In the genomic region with DNA sequence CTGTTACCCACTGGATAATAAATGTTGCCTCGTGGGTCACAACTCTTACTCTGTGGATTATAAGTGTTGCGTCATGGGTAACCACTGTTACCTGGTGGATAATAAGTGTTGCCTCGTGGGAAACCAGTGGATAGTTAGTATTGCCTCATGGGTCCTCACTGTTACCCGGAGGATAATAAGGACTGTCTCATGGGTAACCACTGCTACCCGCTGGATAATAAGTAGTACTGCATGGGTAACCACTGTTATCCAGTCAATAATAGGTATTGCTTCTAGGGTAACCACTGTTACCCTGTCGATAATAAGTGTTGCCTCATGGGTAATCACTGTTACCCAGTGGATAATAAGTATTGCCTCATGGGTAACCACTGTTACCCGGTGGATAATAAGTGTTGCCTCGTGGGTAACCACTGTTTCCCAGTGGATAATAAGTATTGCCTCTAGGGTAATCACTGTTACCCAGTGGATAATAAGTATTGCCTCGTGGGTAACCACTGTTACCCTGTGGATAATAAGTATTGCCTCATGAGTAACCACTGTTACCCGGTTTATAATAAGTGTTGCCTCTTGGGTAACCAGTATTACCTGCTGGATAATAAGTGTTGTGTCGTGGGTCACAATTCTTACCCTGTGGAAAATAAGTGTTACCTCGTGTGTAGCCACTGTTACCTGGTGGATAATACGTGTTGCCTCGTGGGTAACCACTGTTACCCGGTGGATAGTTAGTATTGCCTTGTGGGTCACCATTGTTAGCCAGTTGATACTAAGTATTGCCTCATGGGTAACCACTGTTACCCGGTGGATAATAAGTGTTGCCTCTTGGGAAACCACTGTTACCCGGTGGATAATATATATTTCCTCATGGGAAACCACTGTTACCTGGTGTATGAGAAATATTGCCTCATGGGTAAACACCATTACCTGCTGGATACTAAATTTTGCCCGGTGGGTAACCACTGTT, we compare ENCODE assay signal across 1 cellular context.
TF ChIP-seq lines count a peak whose summit lies in the region.

No MANE protein-coding gene starts in this region.

TF ChIP-seq in GM12878, 131 proteins besides CTCF, POLR2A, EP300 and RAD21 (continued from another document and continues in another):
- TF ChIP-seq, protein P1, sequence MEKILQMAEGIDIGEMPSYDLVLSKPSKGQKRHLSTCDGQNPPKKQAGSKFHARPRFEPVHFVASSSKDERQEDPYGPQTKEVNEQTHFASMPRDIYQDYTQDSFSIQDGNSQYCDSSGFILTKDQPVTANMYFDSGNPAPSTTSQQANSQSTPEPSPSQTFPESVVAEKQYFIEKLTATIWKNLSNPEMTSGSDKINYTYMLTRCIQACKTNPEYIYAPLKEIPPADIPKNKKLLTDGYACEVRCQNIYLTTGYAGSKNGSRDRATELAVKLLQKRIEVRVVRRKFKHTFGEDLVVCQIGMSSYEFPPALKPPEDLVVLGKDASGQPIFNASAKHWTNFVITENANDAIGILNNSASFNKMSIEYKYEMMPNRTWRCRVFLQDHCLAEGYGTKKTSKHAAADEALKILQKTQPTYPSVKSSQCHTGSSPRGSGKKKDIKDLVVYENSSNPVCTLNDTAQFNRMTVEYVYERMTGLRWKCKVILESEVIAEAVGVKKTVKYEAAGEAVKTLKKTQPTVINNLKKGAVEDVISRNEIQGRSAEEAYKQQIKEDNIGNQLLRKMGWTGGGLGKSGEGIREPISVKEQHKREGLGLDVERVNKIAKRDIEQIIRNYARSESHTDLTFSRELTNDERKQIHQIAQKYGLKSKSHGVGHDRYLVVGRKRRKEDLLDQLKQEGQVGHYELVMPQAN (conservative IDR thresholded peaks at IDR 0.05) = no peak
- TF ChIP-seq, protein P2, sequence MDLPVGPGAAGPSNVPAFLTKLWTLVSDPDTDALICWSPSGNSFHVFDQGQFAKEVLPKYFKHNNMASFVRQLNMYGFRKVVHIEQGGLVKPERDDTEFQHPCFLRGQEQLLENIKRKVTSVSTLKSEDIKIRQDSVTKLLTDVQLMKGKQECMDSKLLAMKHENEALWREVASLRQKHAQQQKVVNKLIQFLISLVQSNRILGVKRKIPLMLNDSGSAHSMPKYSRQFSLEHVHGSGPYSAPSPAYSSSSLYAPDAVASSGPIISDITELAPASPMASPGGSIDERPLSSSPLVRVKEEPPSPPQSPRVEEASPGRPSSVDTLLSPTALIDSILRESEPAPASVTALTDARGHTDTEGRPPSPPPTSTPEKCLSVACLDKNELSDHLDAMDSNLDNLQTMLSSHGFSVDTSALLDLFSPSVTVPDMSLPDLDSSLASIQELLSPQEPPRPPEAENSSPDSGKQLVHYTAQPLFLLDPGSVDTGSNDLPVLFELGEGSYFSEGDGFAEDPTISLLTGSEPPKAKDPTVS (IDR thresholded peaks at IDR 0.05; ENCODE audit: low read depth, low read length) = no peak
- TF ChIP-seq RFX5 (IDR thresholded peaks at IDR 0.05; ENCODE audit: low read depth, low read length) (no peak), CHD1 (IDR thresholded peaks at IDR 0.05; ENCODE audit: low read depth, low read length) (no peak), MTA3 (IDR thresholded peaks at IDR 0.05; ENCODE audit: borderline replicate concordance, low read length) (no peak), RBBP5 (conservative IDR thresholded peaks at IDR 0.05) (no peak), TCF7 (IDR thresholded peaks at IDR 0.05; ENCODE audit: borderline replicate concordance) (no peak), ZZZ3 (IDR thresholded peaks at IDR 0.05; ENCODE audit: control insufficient read depth, insufficient read length, low read depth) (no peak), SREBF1 (IDR thresholded peaks at IDR 0.05; ENCODE audit: low read length) (peak; percentile 43), HDGF (IDR thresholded peaks at IDR 0.05) (no peak), NFIC (IDR thresholded peaks at IDR 0.05; ENCODE audit: low read depth, low read length) (peak; percentile 35; the same call in 1 of the 2 replicates), SPI1 (IDR thresholded peaks at IDR 0.05; ENCODE audit: borderline replicate concordance, insufficient read depth, low read depth, low read length) (no peak), MEF2A (IDR thresholded peaks at IDR 0.05; ENCODE audit: insufficient read depth, low read depth, low read length) (no peak), YBX1 (IDR thresholded peaks at IDR 0.05) (peak; percentile 12; the same call in 1 of the 2 replicates), MYC (IDR thresholded peaks at IDR 0.05; ENCODE audit: insufficient read depth, insufficient read length, insufficient replicate concordance, low read length, severe bottlenecking) (no peak), CREB1 (IDR thresholded peaks at IDR 0.05; ENCODE audit: low read depth) (no peak), ASH2L (IDR thresholded peaks at IDR 0.05; ENCODE audit: borderline replicate concordance, low read depth) (no peak), STAT1 (conservative IDR thresholded peaks at IDR 0.05) (no peak), LARP7 (IDR thresholded peaks at IDR 0.05) (0 out of 2 replicates have a peak, but pooled peaks have one; percentile 39), CHD4 (IDR thresholded peaks at IDR 0.05) (no peak), POLR2AphosphoS2 (IDR thresholded peaks at IDR 0.05; ENCODE audit: low read depth, low read length) (no peak), SIN3A (IDR thresholded peaks at IDR 0.05; ENCODE audit: low read depth, low read length) (no peak)
- TF ChIP-seq, protein P3, sequence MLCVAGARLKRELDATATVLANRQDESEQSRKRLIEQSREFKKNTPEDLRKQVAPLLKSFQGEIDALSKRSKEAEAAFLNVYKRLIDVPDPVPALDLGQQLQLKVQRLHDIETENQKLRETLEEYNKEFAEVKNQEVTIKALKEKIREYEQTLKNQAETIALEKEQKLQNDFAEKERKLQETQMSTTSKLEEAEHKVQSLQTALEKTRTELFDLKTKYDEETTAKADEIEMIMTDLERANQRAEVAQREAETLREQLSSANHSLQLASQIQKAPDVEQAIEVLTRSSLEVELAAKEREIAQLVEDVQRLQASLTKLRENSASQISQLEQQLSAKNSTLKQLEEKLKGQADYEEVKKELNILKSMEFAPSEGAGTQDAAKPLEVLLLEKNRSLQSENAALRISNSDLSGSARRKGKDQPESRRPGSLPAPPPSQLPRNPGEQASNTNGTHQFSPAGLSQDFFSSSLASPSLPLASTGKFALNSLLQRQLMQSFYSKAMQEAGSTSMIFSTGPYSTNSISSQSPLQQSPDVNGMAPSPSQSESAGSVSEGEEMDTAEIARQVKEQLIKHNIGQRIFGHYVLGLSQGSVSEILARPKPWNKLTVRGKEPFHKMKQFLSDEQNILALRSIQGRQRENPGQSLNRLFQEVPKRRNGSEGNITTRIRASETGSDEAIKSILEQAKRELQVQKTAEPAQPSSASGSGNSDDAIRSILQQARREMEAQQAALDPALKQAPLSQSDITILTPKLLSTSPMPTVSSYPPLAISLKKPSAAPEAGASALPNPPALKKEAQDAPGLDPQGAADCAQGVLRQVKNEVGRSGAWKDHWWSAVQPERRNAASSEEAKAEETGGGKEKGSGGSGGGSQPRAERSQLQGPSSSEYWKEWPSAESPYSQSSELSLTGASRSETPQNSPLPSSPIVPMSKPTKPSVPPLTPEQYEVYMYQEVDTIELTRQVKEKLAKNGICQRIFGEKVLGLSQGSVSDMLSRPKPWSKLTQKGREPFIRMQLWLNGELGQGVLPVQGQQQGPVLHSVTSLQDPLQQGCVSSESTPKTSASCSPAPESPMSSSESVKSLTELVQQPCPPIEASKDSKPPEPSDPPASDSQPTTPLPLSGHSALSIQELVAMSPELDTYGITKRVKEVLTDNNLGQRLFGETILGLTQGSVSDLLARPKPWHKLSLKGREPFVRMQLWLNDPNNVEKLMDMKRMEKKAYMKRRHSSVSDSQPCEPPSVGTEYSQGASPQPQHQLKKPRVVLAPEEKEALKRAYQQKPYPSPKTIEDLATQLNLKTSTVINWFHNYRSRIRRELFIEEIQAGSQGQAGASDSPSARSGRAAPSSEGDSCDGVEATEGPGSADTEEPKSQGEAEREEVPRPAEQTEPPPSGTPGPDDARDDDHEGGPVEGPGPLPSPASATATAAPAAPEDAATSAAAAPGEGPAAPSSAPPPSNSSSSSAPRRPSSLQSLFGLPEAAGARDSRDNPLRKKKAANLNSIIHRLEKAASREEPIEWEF (IDR thresholded peaks at IDR 0.05; ENCODE audit: insufficient replicate concordance, low read depth, low read length) = no peak
- TF ChIP-seq, protein P4, sequence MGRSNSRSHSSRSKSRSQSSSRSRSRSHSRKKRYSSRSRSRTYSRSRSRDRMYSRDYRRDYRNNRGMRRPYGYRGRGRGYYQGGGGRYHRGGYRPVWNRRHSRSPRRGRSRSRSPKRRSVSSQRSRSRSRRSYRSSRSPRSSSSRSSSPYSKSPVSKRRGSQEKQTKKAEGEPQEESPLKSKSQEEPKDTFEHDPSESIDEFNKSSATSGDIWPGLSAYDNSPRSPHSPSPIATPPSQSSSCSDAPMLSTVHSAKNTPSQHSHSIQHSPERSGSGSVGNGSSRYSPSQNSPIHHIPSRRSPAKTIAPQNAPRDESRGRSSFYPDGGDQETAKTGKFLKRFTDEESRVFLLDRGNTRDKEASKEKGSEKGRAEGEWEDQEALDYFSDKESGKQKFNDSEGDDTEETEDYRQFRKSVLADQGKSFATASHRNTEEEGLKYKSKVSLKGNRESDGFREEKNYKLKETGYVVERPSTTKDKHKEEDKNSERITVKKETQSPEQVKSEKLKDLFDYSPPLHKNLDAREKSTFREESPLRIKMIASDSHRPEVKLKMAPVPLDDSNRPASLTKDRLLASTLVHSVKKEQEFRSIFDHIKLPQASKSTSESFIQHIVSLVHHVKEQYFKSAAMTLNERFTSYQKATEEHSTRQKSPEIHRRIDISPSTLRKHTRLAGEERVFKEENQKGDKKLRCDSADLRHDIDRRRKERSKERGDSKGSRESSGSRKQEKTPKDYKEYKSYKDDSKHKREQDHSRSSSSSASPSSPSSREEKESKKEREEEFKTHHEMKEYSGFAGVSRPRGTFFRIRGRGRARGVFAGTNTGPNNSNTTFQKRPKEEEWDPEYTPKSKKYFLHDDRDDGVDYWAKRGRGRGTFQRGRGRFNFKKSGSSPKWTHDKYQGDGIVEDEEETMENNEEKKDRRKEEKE (IDR thresholded peaks at IDR 0.05) = no peak
- TF ChIP-seq, protein P5, sequence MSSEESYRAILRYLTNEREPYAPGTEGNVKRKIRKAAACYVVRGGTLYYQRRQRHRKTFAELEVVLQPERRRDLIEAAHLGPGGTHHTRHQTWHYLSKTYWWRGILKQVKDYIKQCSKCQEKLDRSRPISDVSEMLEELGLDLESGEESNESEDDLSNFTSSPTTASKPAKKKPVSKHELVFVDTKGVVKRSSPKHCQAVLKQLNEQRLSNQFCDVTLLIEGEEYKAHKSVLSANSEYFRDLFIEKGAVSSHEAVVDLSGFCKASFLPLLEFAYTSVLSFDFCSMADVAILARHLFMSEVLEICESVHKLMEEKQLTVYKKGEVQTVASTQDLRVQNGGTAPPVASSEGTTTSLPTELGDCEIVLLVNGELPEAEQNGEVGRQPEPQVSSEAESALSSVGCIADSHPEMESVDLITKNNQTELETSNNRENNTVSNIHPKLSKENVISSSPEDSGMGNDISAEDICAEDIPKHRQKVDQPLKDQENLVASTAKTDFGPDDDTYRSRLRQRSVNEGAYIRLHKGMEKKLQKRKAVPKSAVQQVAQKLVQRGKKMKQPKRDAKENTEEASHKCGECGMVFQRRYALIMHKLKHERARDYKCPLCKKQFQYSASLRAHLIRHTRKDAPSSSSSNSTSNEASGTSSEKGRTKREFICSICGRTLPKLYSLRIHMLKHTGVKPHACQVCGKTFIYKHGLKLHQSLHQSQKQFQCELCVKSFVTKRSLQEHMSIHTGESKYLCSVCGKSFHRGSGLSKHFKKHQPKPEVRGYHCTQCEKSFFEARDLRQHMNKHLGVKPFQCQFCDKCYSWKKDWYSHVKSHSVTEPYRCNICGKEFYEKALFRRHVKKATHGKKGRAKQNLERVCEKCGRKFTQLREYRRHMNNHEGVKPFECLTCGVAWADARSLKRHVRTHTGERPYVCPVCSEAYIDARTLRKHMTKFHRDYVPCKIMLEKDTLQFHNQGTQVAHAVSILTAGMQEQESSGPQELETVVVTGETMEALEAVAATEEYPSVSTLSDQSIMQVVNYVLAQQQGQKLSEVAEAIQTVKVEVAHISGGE (CRISPR knock-in tag; IDR thresholded peaks at IDR 0.05) = 0 out of 2 replicates have a peak, but pooled peaks have one; percentile 15
- TF ChIP-seq, protein P6, sequence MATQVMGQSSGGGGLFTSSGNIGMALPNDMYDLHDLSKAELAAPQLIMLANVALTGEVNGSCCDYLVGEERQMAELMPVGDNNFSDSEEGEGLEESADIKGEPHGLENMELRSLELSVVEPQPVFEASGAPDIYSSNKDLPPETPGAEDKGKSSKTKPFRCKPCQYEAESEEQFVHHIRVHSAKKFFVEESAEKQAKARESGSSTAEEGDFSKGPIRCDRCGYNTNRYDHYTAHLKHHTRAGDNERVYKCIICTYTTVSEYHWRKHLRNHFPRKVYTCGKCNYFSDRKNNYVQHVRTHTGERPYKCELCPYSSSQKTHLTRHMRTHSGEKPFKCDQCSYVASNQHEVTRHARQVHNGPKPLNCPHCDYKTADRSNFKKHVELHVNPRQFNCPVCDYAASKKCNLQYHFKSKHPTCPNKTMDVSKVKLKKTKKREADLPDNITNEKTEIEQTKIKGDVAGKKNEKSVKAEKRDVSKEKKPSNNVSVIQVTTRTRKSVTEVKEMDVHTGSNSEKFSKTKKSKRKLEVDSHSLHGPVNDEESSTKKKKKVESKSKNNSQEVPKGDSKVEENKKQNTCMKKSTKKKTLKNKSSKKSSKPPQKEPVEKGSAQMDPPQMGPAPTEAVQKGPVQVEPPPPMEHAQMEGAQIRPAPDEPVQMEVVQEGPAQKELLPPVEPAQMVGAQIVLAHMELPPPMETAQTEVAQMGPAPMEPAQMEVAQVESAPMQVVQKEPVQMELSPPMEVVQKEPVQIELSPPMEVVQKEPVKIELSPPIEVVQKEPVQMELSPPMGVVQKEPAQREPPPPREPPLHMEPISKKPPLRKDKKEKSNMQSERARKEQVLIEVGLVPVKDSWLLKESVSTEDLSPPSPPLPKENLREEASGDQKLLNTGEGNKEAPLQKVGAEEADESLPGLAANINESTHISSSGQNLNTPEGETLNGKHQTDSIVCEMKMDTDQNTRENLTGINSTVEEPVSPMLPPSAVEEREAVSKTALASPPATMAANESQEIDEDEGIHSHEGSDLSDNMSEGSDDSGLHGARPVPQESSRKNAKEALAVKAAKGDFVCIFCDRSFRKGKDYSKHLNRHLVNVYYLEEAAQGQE (IDR thresholded peaks at IDR 0.05; ENCODE audit: low read depth, low read length) = no peak
- TF ChIP-seq, protein P7, sequence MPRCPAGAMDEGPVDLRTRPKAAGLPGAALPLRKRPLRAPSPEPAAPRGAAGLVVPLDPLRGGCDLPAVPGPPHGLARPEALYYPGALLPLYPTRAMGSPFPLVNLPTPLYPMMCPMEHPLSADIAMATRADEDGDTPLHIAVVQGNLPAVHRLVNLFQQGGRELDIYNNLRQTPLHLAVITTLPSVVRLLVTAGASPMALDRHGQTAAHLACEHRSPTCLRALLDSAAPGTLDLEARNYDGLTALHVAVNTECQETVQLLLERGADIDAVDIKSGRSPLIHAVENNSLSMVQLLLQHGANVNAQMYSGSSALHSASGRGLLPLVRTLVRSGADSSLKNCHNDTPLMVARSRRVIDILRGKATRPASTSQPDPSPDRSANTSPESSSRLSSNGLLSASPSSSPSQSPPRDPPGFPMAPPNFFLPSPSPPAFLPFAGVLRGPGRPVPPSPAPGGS (IDR thresholded peaks at IDR 0.05; ENCODE audit: borderline replicate concordance, insufficient read depth, low read depth, low read length, poor library complexity, severe bottlenecking) = no peak
- TF ChIP-seq, protein P8, sequence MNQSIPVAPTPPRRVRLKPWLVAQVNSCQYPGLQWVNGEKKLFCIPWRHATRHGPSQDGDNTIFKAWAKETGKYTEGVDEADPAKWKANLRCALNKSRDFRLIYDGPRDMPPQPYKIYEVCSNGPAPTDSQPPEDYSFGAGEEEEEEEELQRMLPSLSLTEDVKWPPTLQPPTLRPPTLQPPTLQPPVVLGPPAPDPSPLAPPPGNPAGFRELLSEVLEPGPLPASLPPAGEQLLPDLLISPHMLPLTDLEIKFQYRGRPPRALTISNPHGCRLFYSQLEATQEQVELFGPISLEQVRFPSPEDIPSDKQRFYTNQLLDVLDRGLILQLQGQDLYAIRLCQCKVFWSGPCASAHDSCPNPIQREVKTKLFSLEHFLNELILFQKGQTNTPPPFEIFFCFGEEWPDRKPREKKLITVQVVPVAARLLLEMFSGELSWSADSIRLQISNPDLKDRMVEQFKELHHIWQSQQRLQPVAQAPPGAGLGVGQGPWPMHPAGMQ (IDR thresholded peaks at IDR 0.05; ENCODE audit: borderline replicate concordance) = no peak
